In genomic region chr12:92928962-92929915, GRCh38 we compare ENCODE assay signal across 8 cellular contexts. TPM values are rescaled to one million over a fixed set of nuclear protein-coding genes. Genes with fewer than 3 reads are reported as not detected.
DNase-seq lines count a peak whose midpoint lies in the region; ATAC-seq, FAIRE-seq and TF ChIP-seq lines count a peak whose summit lies in the region.

Gene EEA1 (minus strand): TSS chr12:92929295. CDS start chr12:92929066, 229 bp downstream.

- H3K36me3 Mint-ChIP-seq in Caco-2 (ENCODE audit: insufficient read depth, unreplicated experiment): peaks cover 19% of the 10 kb centered on the region
- peaks cover 6% of the 10 kb centered on the region for H3K36me3 Mint-ChIP-seq in activated CD8-positive, alpha-beta memory T cell treated with anti-CD3 and anti-CD28 coated beads, Interleukin-2, amount 10 ng/mL, durations not matched to agents 7 days and 5 days

- FAIRE-seq in HTR-8/SVneo (lab: Jason Lieb, UNC): peak; percentile 90

- peak within 1 kb of the TSS; percentile 93 for H3K27ac Mint-ChIP-seq in Caco-2 (ENCODE audit: unreplicated experiment)
- peak within 1 kb of the TSS; percentile 95 for H3K27ac Mint-ChIP-seq in activated CD8-positive, alpha-beta memory T cell treated with anti-CD3 and anti-CD28 coated beads, Interleukin-2, amount 10 ng/mL, durations not matched to agents 7 days and 5 days

- peak within 1 kb of the TSS; percentile 93 for H3K9ac ChIP-seq in endocrine pancreas (ENCODE audit: control insufficient read depth, insufficient read depth, low read length)

- intact Hi-C loops in Caco-2 (cut with micrococcal nuclease; ENCODE audit: unreplicated experiment): loop anchor here (1.0 to 5.0 kb wide), 4 partner anchors 16 to 448 kb away; partner anchors contain the start of gene NUDT4

- no TSS peak for BruUV-seq in Caco-2 (replicated peaks; lab: Mats Ljungman, UMichigan)

- peak within 1 kb of the TSS; percentile 90 for H3K4me3 Mint-ChIP-seq in Caco-2 (ENCODE audit: unreplicated experiment)
- H3K4me3 Mint-ChIP-seq in activated CD8-positive, alpha-beta memory T cell treated with anti-CD3 and anti-CD28 coated beads, Interleukin-2, amount 10 ng/mL, durations not matched to agents 7 days and 5 days: peak within 1 kb of the TSS; percentile 77

- DNase-seq in Caco-2 (peak; percentile 97 to 98), HTR-8/SVneo (ENCODE audit: insufficient read length, low spot score) (peak; percentile 93), NOMO-1 treated with dmso at 0.1 percent for 144 hours (lab: John Stamatoyannopoulos, UW; ENCODE audit: unreplicated experiment) (peak; percentile 95), mesenteric fat pad (ENCODE audit: low spot score) (peak; percentile 99)
- DNase-seq in activated CD8-positive, alpha-beta memory T cell treated with anti-CD3 and anti-CD28 coated beads, Interleukin-2, amount 10 ng/mL, durations not matched to agents 7 days and 5 days: peak; percentile 97
- peak; percentile 89 for DNase-seq in stimulated activated CD8-positive, alpha-beta memory T cell treated with anti-CD3 and anti-CD28 coated beads, Interleukin-15, amount 100 ng/mL, for 24 hours (ENCODE audit: low read depth)

- CTCF ChIA-PET in Caco-2 (lab: Charles Lee): interaction anchor here (0.8 to 1.8 kb wide), 6 partner anchors 15 to 490 kb away, joined by 3 to 8 read pairs (median 4); no protein-coding TSS in a partner anchor
- CTCF ChIA-PET in activated CD8-positive, alpha-beta memory T cell treated with anti-CD3 and anti-CD28 coated beads, Interleukin-2, amount 10 ng/mL, durations not matched to agents 7 days and 5 days (lab: Charles Lee): interaction anchor here (1.5 to 4.1 kb wide), 4 partner anchors 18 to 1173 kb away, joined by 3 to 20 read pairs (median 6); no protein-coding TSS in a partner anchor

- no peaks in the 10 kb centered on the region for H3K9me3 ChIP-seq in Caco-2
- H3K9me3 ChIP-seq in endocrine pancreas (ENCODE audit: control insufficient read depth, low read length): no peaks in the 10 kb centered on the region

- H3K4me1 ChIP-seq in Caco-2 (peaks cover 54% of the 10 kb centered on the region), endocrine pancreas (ENCODE audit: control insufficient read depth, insufficient read depth, low read length) (peaks cover 10% of the 10 kb centered on the region)

- POLR2A ChIA-PET in Caco-2 (lab: Charles Lee): interaction anchor here (0.5 to 1.7 kb wide), 8 partner anchors 14 to 538 kb away, joined by 3 to 26 read pairs (median 3); partner anchors contain the start of gene MRPL42

- H3K36me3 ChIP-seq in Caco-2 (ENCODE audit: control insufficient read depth, insufficient read depth, low read length) (no peaks in the 10 kb centered on the region), endocrine pancreas (ENCODE audit: control insufficient read depth, insufficient read depth, low read length) (no peaks in the 10 kb centered on the region)

- H3K27me3 ChIP-seq in Caco-2 (replicated peaks; ENCODE audit: control insufficient read depth, insufficient read depth, low read length) (no peaks in the 10 kb centered on the region), endocrine pancreas (ENCODE audit: control insufficient read depth, insufficient read depth, low read length) (no peaks in the 10 kb centered on the region)

- H3K4me3 ChIP-seq in Caco-2 (ENCODE audit: low read depth, low read length) (peak within 1 kb of the TSS; percentile 88), endocrine pancreas (ENCODE audit: control insufficient read depth, insufficient read depth, low read length) (peak within 1 kb of the TSS; percentile 94)

- peaks cover 9% of the 10 kb centered on the region for H3K9me3 Mint-ChIP-seq in Caco-2 (ENCODE audit: unreplicated experiment)
- H3K9me3 Mint-ChIP-seq in activated CD8-positive, alpha-beta memory T cell treated with anti-CD3 and anti-CD28 coated beads, Interleukin-2, amount 10 ng/mL, durations not matched to agents 7 days and 5 days (ENCODE audit: low read depth): no peaks in the 10 kb centered on the region

- no peaks in the 10 kb centered on the region for H3K27me3 Mint-ChIP-seq in Caco-2 (ENCODE audit: insufficient read depth, unreplicated experiment)
- H3K27me3 Mint-ChIP-seq in activated CD8-positive, alpha-beta memory T cell treated with anti-CD3 and anti-CD28 coated beads, Interleukin-2, amount 10 ng/mL, durations not matched to agents 7 days and 5 days: peaks cover 2% of the 10 kb centered on the region

- peaks cover 50% of the 10 kb centered on the region for H3K4me1 Mint-ChIP-seq in Caco-2 (ENCODE audit: low read depth, unreplicated experiment)
- peaks cover 23% of the 10 kb centered on the region for H3K4me1 Mint-ChIP-seq in activated CD8-positive, alpha-beta memory T cell treated with anti-CD3 and anti-CD28 coated beads, Interleukin-2, amount 10 ng/mL, durations not matched to agents 7 days and 5 days

- TF ChIP-seq CTCF in Caco-2 (IDR thresholded peaks at IDR 0.05; ENCODE audit: insufficient read depth in 1 of 2, low read depth in 1 of 2, low read length in 1 of 2, severe bottlenecking in 1 of 2, unreplicated experiment in 1 of 2): peak in 1 of 2 experiments; percentile 12

- peak; percentile 88 for ATAC-seq in GM21367 (IDR thresholded peaks at IDR 0.05; ENCODE audit: unreplicated experiment)
- peak; percentile 91 for ATAC-seq in activated CD8-positive, alpha-beta memory T cell treated with anti-CD3 and anti-CD28 coated beads, Interleukin-2, amount 10 ng/mL, durations not matched to agents 7 days and 5 days

RNA-seq across cellular contexts. Expression of gene EEA1, which starts in this region (rescaled TPM):
- total RNA-seq in Caco-2 (2022) (68.9 TPM in 2 replicates), mesenteric fat pad (58.7 TPM)
- total RNA-seq in activated CD8-positive, alpha-beta memory T cell treated with anti-CD3 and anti-CD28 coated beads, Interleukin-2, amount 10 ng/mL, durations not matched to agents 7 days and 5 days: 10 to 100 TPM; 14.5 to 14.7 TPM

Comparison
In these comparisons a context has a peak if more than half of its experiments do, and no peak if none do; other contexts are left out.
1. Peak in every context shown above with its lines: DNase-seq, ATAC-seq and H3K4me3 ChIP-seq.